Comparison of ENCODE assay signal across 8 cellular contexts in genomic region chr16:56609463-56609921, GRCh38. TPM values are rescaled to one million over a fixed set of nuclear protein-coding genes. Genes with fewer than 3 reads are reported as not detected.
DNase-seq lines count a peak whose midpoint lies in the region; ATAC-seq, FAIRE-seq and TF ChIP-seq lines count a peak whose summit lies in the region.

No MANE protein-coding gene starts in this region.

- H3K4me1 ChIP-seq in effector memory CD4-positive, alpha-beta T cell (ENCODE audit: control insufficient read depth, insufficient read depth, low read length, poor library complexity, severe bottlenecking): peaks cover 36% of the 10 kb centered on the region
- peaks cover 41% of the 10 kb centered on the region for H3K4me1 ChIP-seq in muscle layer of colon (ENCODE audit: insufficient read depth, low read length)

- ATAC-seq in HG02571 (IDR thresholded peaks at IDR 0.05; ENCODE audit: unreplicated experiment): peak; percentile 42

- no peaks in the 10 kb centered on the region for H3K9me3 Mint-ChIP-seq in stimulated activated naive CD8-positive, alpha-beta T cell treated with anti-CD3 and anti-CD28 coated beads, Interleukin-15, Interleukin-2, amounts not matched to agents 100 ng/mL and 50 ng/mL, for 24 hours

- no peak for FAIRE-seq in frontal cortex (lab: Jason Lieb, UNC)

- no peaks in the 10 kb centered on the region for H3K36me3 ChIP-seq in effector memory CD4-positive, alpha-beta T cell (ENCODE audit: control insufficient read depth, insufficient read depth, low read length)
- H3K36me3 ChIP-seq in muscle layer of colon (ENCODE audit: insufficient read depth, low read length): no peaks in the 10 kb centered on the region

- H3K4me3 ChIP-seq in effector memory CD4-positive, alpha-beta T cell (ENCODE audit: insufficient read depth, low read depth, low read length, poor library complexity, severe bottlenecking): peak overlapping the region; percentile 72
- H3K4me3 ChIP-seq in muscle layer of colon (ENCODE audit: low read depth in 1 of 2, low read length in 2 of 2): peak overlapping the region; percentile 67 to 72

- H3K27me3 Mint-ChIP-seq in stimulated activated naive CD8-positive, alpha-beta T cell treated with anti-CD3 and anti-CD28 coated beads, Interleukin-15, Interleukin-2, amounts not matched to agents 100 ng/mL and 50 ng/mL, for 24 hours: no peaks in the 10 kb centered on the region

- DNase-seq in GM10266 (ENCODE audit: extremely low spot score) (peak; percentile 85), NCI-H2171 (lab: John Stamatoyannopoulos, UW) (peak; percentile 60), frontal cortex (ENCODE audit: low spot score in 2 of 2) (no peak)
- peak; percentile 70 to 80 for DNase-seq in activated CD4-positive, alpha-beta T cell treated with anti-CD3 and anti-CD28 coated beads, Interleukin-2, amount 50 U/mL, for 48 hours
- DNase-seq in effector memory CD4-positive, alpha-beta T cell: peak; percentile 33 to 62 (median 46)

- H3K27me3 ChIP-seq in effector memory CD4-positive, alpha-beta T cell (replicated peaks; ENCODE audit: control insufficient read depth, insufficient read depth, low read length, poor library complexity, severe bottlenecking): no peaks in the 10 kb centered on the region
- no peaks in the 10 kb centered on the region for H3K27me3 ChIP-seq in muscle layer of colon (ENCODE audit: control insufficient read depth in 1 of 2, insufficient read depth in 2 of 2, low read length in 2 of 2)

- peak overlapping the region; percentile 100 for H3K4me3 Mint-ChIP-seq in stimulated activated naive CD8-positive, alpha-beta T cell treated with anti-CD3 and anti-CD28 coated beads, Interleukin-15, Interleukin-2, amounts not matched to agents 100 ng/mL and 50 ng/mL, for 24 hours

- H3K4me1 Mint-ChIP-seq in stimulated activated naive CD8-positive, alpha-beta T cell treated with anti-CD3 and anti-CD28 coated beads, Interleukin-15, Interleukin-2, amounts not matched to agents 100 ng/mL and 50 ng/mL, for 24 hours (ENCODE audit: low read depth): peaks cover 81% of the 10 kb centered on the region

- peak overlapping the region; percentile 49 for H3K9ac ChIP-seq in muscle layer of colon (ENCODE audit: low read length)

- peak overlapping the region; percentile 98 for H3K27ac Mint-ChIP-seq in stimulated activated naive CD8-positive, alpha-beta T cell treated with anti-CD3 and anti-CD28 coated beads, Interleukin-15, Interleukin-2, amounts not matched to agents 100 ng/mL and 50 ng/mL, for 24 hours

- peak overlapping the region; percentile 82 for H3K27ac ChIP-seq in effector memory CD4-positive, alpha-beta T cell (ENCODE audit: insufficient read depth, low read length, poor library complexity, severe bottlenecking)
- peak overlapping the region; percentile 84 for H3K27ac ChIP-seq in muscle layer of colon (ENCODE audit: low read depth, low read length)

- H3K9me3 ChIP-seq in effector memory CD4-positive, alpha-beta T cell (ENCODE audit: control insufficient read depth, low read length): no peaks in the 10 kb centered on the region
- H3K9me3 ChIP-seq in muscle layer of colon (ENCODE audit: low read length): no peaks in the 10 kb centered on the region

- TF ChIP-seq CTCF in GM10266 (IDR thresholded peaks at IDR 0.05; ENCODE audit: control insufficient read depth, insufficient read depth, low read depth, missing control alignments): no peak

- H3K36me3 Mint-ChIP-seq in stimulated activated naive CD8-positive, alpha-beta T cell treated with anti-CD3 and anti-CD28 coated beads, Interleukin-15, Interleukin-2, amounts not matched to agents 100 ng/mL and 50 ng/mL, for 24 hours (ENCODE audit: low read depth): peaks cover 9% of the 10 kb centered on the region

RNA-seq across cellular contexts. Expression of gene MT2A, which starts 1.1 kb away (rescaled TPM):
- 1.6 TPM for total RNA-seq in frontal cortex

RNA-seq across cellular contexts. Expression of gene MT1E, which starts 16.1 kb away (rescaled TPM):
- 5.7 TPM for total RNA-seq in frontal cortex

RNA-seq across cellular contexts. Expression of gene MT3, which starts 20.2 kb away (rescaled TPM):
- total RNA-seq in frontal cortex: 7.3 TPM

RNA-seq across cellular contexts. Expression of gene MT1M, which starts 23.0 kb away (rescaled TPM):
- total RNA-seq in frontal cortex: not detected

RNA-seq across cellular contexts. Expression of gene MT1A, which starts 29.0 kb away (rescaled TPM):
- total RNA-seq in frontal cortex: not detected

Comparison
In these comparisons a context has a peak if more than half of its experiments do, and no peak if none do; other contexts are left out.
1. DNase-seq: peak in GM10266 (single experiment), NCI-H2171 (single experiment), activated CD4-positive, alpha-beta T cell treated with anti-CD3 and anti-CD28 coated beads, Interleukin-2, amount 50 U/mL, for 48 hours (2 of 2) and effector memory CD4-positive, alpha-beta T cell (3 of 3); none in frontal cortex (0 of 2).